Comparison of ENCODE assay signal across 1 cellular context in genomic region chr3:4886448-4886847, GRCh38.
TF ChIP-seq lines count a peak whose summit lies in the region.

No MANE protein-coding gene starts in this region.

TF ChIP-seq in K562, 482 proteins besides CTCF, POLR2A, EP300 and RAD21 (continued from another document):
- TF ChIP-seq AFF1 (IDR thresholded peaks at IDR 0.05; ENCODE audit: low read depth in 1 of 2, partially characterized antibody in 2 of 2) = no peak
